Comparison of ENCODE assay signal across 11 cellular contexts in genomic region chr13:67515895-67516294, GRCh38.
DNase-seq lines count a peak whose midpoint lies in the region; ATAC-seq, FAIRE-seq and TF ChIP-seq lines count a peak whose summit lies in the region.
"Had no signal": no experiment of that assay in that cellular context is flagged by ENCODE, and none has a peak within 500 bp of the region (broad histone marks: within the 10 kb centered on the region; RNA-seq: fewer than 3 reads in every experiment).

No MANE protein-coding gene starts in this region.

- no peak overlapping the region for H3K4me3 ChIP-seq in epithelial cell of esophagus (ENCODE audit: low read length)
- H3K4me3 ChIP-seq in upper lobe of right lung, result no peak overlapping the region

- peak; percentile 55 for ATAC-seq in GM18517 (IDR thresholded peaks at IDR 0.05; ENCODE audit: unreplicated experiment)
- peak; percentile 94 for ATAC-seq in HG02571 (IDR thresholded peaks at IDR 0.05; ENCODE audit: unreplicated experiment)
- no peak for ATAC-seq in upper lobe of right lung
- ATAC-seq in left cardiac atrium, result no peak

- no peaks in the 10 kb centered on the region for H3K36me3 ChIP-seq in upper lobe of right lung

- intact Hi-C loops in upper lobe of right lung (cut with DNase I), result no loop called here
- intact Hi-C loops in left cardiac atrium (cut with DNase I), result no loop called here

- no peaks in the 10 kb centered on the region for H3K4me1 ChIP-seq in upper lobe of right lung
- H3K4me1 ChIP-seq: parathyroid adenoma had no signal

- DNase-seq in HTR-8/SVneo (ENCODE audit: insufficient read length, low spot score), result peak; percentile 0
- DNase-seq in epithelial cell of esophagus (ENCODE audit: low read depth), result peak; percentile 29
- DNase-seq in NCI-H345 (lab: John Stamatoyannopoulos, UW), result no peak
- DNase-seq in upper lobe of right lung, result no peak
- no peak for DNase-seq in left cardiac atrium
- DNase-seq in frontal cortex (ENCODE audit: low spot score in 2 of 2), result no peak
- DNase-seq: activated effector memory CD4-positive, alpha-beta T cell treated with anti-CD3 and anti-CD28 coated beads, Interleukin-2, amount 50 U/mL, for 16 hours; stimulated activated naive CD4-positive, alpha-beta T cell had no signal

- no peak for FAIRE-seq in HTR-8/SVneo (lab: Jason Lieb, UNC)
- no peak for FAIRE-seq in frontal cortex (lab: Jason Lieb, UNC)

- H3K27ac ChIP-seq in upper lobe of right lung, result no peak overlapping the region
- H3K27ac ChIP-seq: parathyroid adenoma had no signal

- no peaks in the 10 kb centered on the region for H3K9me3 ChIP-seq in upper lobe of right lung

- H3K27me3 ChIP-seq in upper lobe of right lung, result no peaks in the 10 kb centered on the region

- TF ChIP-seq CTCF in epithelial cell of esophagus (IDR thresholded peaks at IDR 0.05; ENCODE audit: insufficient read depth, low read depth, low read length, missing control alignments), result no peak
- TF ChIP-seq CTCF in upper lobe of right lung (IDR thresholded peaks at IDR 0.05), result no peak

Comparison
In these comparisons a context has a peak if more than half of its experiments do, and no peak if none do; other contexts are left out.
1. ATAC-seq: peak in GM18517 (single experiment) and HG02571 (single experiment); none in upper lobe of right lung (single experiment) and left cardiac atrium (0 of 2).
2. DNase-seq: peak in HTR-8/SVneo (single experiment) and epithelial cell of esophagus (single experiment); none in NCI-H345 (single experiment), upper lobe of right lung (single experiment), left cardiac atrium (single experiment) and frontal cortex (0 of 2).